Comparison of ENCODE assay signal across 17 cellular contexts in the genomic region with DNA sequence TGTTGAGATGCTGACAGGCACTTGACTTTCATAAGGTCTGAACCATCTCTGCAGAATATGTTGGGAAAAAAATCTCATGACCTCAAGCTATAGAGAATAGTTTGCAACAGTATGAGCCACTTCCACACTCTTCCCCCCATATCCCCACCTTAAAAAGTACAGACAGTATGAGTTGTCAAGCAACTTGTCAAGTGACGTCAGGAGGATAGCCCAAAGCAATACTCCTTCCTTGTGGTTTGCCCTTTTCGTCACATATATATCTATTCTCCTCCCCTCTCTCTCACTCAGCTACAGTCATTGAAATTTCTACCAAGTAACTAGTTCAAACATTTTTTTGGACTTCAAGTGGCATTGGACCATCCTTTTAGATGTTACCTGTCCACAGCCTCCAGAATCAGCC.
"Had no signal": no experiment of that assay in that cellular context is flagged by ENCODE, and none has a peak within 500 bp of the region (broad histone marks: within the 10 kb centered on the region; RNA-seq: fewer than 3 reads in every experiment).

No MANE protein-coding gene starts in this region.

- H2AFZ ChIP-seq: hepatocyte had no signal

- H3K79me2 ChIP-seq: hepatocyte had no signal

- H3K4me1 ChIP-seq: esophagus squamous epithelium, sigmoid colon, transverse colon had no signal

- DNase-seq: effector memory CD8-positive, alpha-beta T cell; esophagus squamous epithelium; foreskin fibroblast; head of caudate nucleus; natural killer cell; posterior cingulate gyrus; sigmoid colon; stimulated activated CD4-positive, alpha-beta T cell treated with anti-CD3 and anti-CD28 coated beads, Interleukin-2, amount 100 ng/mL, for 24 hours; stimulated activated CD4-positive, alpha-beta T cell treated with anti-CD3 and anti-CD28 coated beads, Interleukin-4, amount 100 ng/mL, for 4 hours; stimulated activated naive B cell treated with anti-CD40 and anti-IgM and Interleukin-4, amounts not matched to agents 10 μg/mL and 1 μg/mL and 100 μg/mL, for 72 hours; stimulated activated naive CD8-positive, alpha-beta T cell treated with anti-CD3 and anti-CD28 coated beads, Interleukin-15, amount 100 ng/mL, for 72 hours; transverse colon had no signal

- H3K4me2 ChIP-seq: hepatocyte had no signal

- H3K4me3 ChIP-seq: esophagus squamous epithelium, hepatocyte, sigmoid colon, skin epidermis, transverse colon had no signal

- ATAC-seq: effector memory CD8-positive, alpha-beta T cell; left lobe of liver; stimulated activated naive B cell treated with anti-CD40 and anti-IgM and Interleukin-4, amounts not matched to agents 10 μg/mL and 1 μg/mL and 100 μg/mL, for 72 hours; stimulated activated naive CD8-positive, alpha-beta T cell treated with anti-CD3 and anti-CD28 coated beads, Interleukin-15, amount 100 ng/mL, for 72 hours had no signal

- H3K36me3 ChIP-seq: esophagus squamous epithelium, sigmoid colon, thoracic aorta, transverse colon had no signal

- H3K27me3 ChIP-seq: esophagus squamous epithelium, hepatocyte, sigmoid colon, transverse colon had no signal

- H3K27ac ChIP-seq: esophagus squamous epithelium, hepatocyte, sigmoid colon, skin epidermis, thoracic aorta, transverse colon had no signal

- FAIRE-seq: islet of Langerhans had no signal

- H3K9me3 ChIP-seq: esophagus squamous epithelium, sigmoid colon, thoracic aorta, transverse colon had no signal
